ENCODE assay signal across 12 cellular contexts in genomic region chr2:196482119-196483065, GRCh38.
DNase-seq lines count a peak whose midpoint lies in the region; ATAC-seq and TF ChIP-seq lines count a peak whose summit lies in the region.
"Had no signal": no experiment of that assay in that cellular context is flagged by ENCODE, and none has a peak within 500 bp of the region (broad histone marks: within the 10 kb centered on the region; RNA-seq: fewer than 3 reads in every experiment).

No MANE protein-coding gene starts in this region.

- in situ Hi-C loops in astrocyte of the spinal cord (cut with HindIII; ENCODE audit: low sequenced_read_pairs), result no loop called here

- no peak overlapping the region for H3K27ac Mint-ChIP-seq in activated naive CD4-positive, alpha-beta T cell treated with anti-CD3 and anti-CD28 coated beads, Interleukin-2, amount 50 U/mL, for 72 hours
- H3K27ac Mint-ChIP-seq in HFFc6 (peak overlapping the region; percentile 61; the same call in 1 of the 2 replicates), osteocyte (ENCODE audit: unreplicated experiment) (peak overlapping the region; percentile 72)
- H3K27ac Mint-ChIP-seq: dendritic cell treated with granulocyte-macrophage colony-stimulating factor and Interleukin-4, amounts not matched to agents 40 ng/mL and 50 ng/mL, for 4 days; stimulated activated naive CD8-positive, alpha-beta T cell treated with anti-CD3 and anti-CD28 coated beads, Interleukin-15, Interleukin-2, amounts not matched to agents 100 ng/mL and 50 ng/mL, for 24 hours had no signal

- no peak overlapping the region for H3K4me3 ChIP-seq in astrocyte of the spinal cord (ENCODE audit: low read depth, low read length)
- H3K4me3 ChIP-seq: BLaER1 treated with 17β-estradiol and CSF1 and Interleukin-3, amounts not matched to agents 10 nM and 100 nM had no signal

- no peaks in the 10 kb centered on the region for H3K36me3 Mint-ChIP-seq in activated naive CD4-positive, alpha-beta T cell treated with anti-CD3 and anti-CD28 coated beads, Interleukin-2, amount 50 U/mL, for 72 hours
- H3K36me3 Mint-ChIP-seq in HFFc6 (ENCODE audit: low read depth) (0 out of 2 replicates have a peak, but pooled peaks cover 5% of the 10 kb centered on the region), osteocyte (ENCODE audit: unreplicated experiment) (peaks cover 4% of the 10 kb centered on the region)

- peaks cover 1% of the 10 kb centered on the region for H3K27me3 Mint-ChIP-seq in HFFc6 (ENCODE audit: insufficient read depth)
- H3K27me3 Mint-ChIP-seq in osteocyte (ENCODE audit: unreplicated experiment), result no peaks in the 10 kb centered on the region

- DNase-seq in activated naive CD4-positive, alpha-beta T cell treated with anti-CD3 and anti-CD28 coated beads, Interleukin-2, amount 50 U/mL, for 72 hours (ENCODE audit: low spot score in 2 of 2), result no peak
- DNase-seq in activated naive CD4-positive, alpha-beta T cell treated with anti-CD3 and anti-CD28 coated beads, Interleukin-2, amount 50 U/mL, for 16 hours, result no peak
- DNase-seq in HFFc6 (peak; percentile 72), astrocyte of the spinal cord (ENCODE audit: low read depth, low spot score) (peak; percentile 31), osteocyte (ENCODE audit: extremely low spot score, unreplicated experiment) (no peak), NCI-H748 treated with DMSO at 0.1 percent for 48 hours (lab: John Stamatoyannopoulos, UW) (no peak), amygdala (lab: John Stamatoyannopoulos, UW) (no peak), KG1 (lab: John Stamatoyannopoulos, UW) (no peak)
- DNase-seq: NCI-H82 had no signal

- peak; percentile 48 to 87 for ATAC-seq in activated naive CD4-positive, alpha-beta T cell treated with anti-CD3 and anti-CD28 coated beads, Interleukin-2, amount 50 U/mL, for 72 hours

- no peaks in the 10 kb centered on the region for H3K9me3 Mint-ChIP-seq in activated naive CD4-positive, alpha-beta T cell treated with anti-CD3 and anti-CD28 coated beads, Interleukin-2, amount 50 U/mL, for 72 hours
- H3K9me3 Mint-ChIP-seq in HFFc6 (no peaks in the 10 kb centered on the region), osteocyte (ENCODE audit: unreplicated experiment) (peaks cover 4% of the 10 kb centered on the region)
- H3K9me3 Mint-ChIP-seq: dendritic cell treated with granulocyte-macrophage colony-stimulating factor and Interleukin-4, amounts not matched to agents 40 ng/mL and 50 ng/mL, for 4 days; stimulated activated naive CD8-positive, alpha-beta T cell treated with anti-CD3 and anti-CD28 coated beads, Interleukin-15, Interleukin-2, amounts not matched to agents 100 ng/mL and 50 ng/mL, for 24 hours had no signal

- H3K4me1 Mint-ChIP-seq in HFFc6 (ENCODE audit: low read depth) (peaks cover 53% of the 10 kb centered on the region), osteocyte (ENCODE audit: unreplicated experiment) (peaks cover 85% of the 10 kb centered on the region)

- TF ChIP-seq CTCF in HFFc6 (IDR thresholded peaks at IDR 0.05) (peak; percentile 31; the same call in 1 of the 2 replicates), astrocyte of the spinal cord (IDR thresholded peaks at IDR 0.05; ENCODE audit: low read depth, low read length) (no peak), osteocyte (IDR thresholded peaks at IDR 0.05) (peak; percentile 8)

- H3K4me3 Mint-ChIP-seq in HFFc6, result no peak overlapping the region
- no peak overlapping the region for H3K4me3 Mint-ChIP-seq in osteocyte (ENCODE audit: unreplicated experiment)
- H3K4me3 Mint-ChIP-seq: dendritic cell treated with granulocyte-macrophage colony-stimulating factor and Interleukin-4, amounts not matched to agents 40 ng/mL and 50 ng/mL, for 4 days; stimulated activated naive CD8-positive, alpha-beta T cell treated with anti-CD3 and anti-CD28 coated beads, Interleukin-15, Interleukin-2, amounts not matched to agents 100 ng/mL and 50 ng/mL, for 24 hours had no signal

Comparison
In these comparisons a context has a peak if more than half of its experiments do, and no peak if none do; other contexts are left out.
1. DNase-seq: peak in HFFc6 (single experiment) and astrocyte of the spinal cord (single experiment); none in activated naive CD4-positive, alpha-beta T cell treated with anti-CD3 and anti-CD28 coated beads, Interleukin-2, amount 50 U/mL, for 72 hours (0 of 2), activated naive CD4-positive, alpha-beta T cell treated with anti-CD3 and anti-CD28 coated beads, Interleukin-2, amount 50 U/mL, for 16 hours (single experiment), osteocyte (single experiment), NCI-H748 treated with DMSO at 0.1 percent for 48 hours (single experiment), amygdala (0 of 56) and KG1 (single experiment).
2. H3K27ac Mint-ChIP-seq: peak in HFFc6 (single experiment) and osteocyte (single experiment); none in activated naive CD4-positive, alpha-beta T cell treated with anti-CD3 and anti-CD28 coated beads, Interleukin-2, amount 50 U/mL, for 72 hours (0 of 2).